Comparison of ENCODE assay signal across 10 cellular contexts in genomic region chr14:67727361-67727760, GRCh38. TPM values are rescaled to one million over a fixed set of nuclear protein-coding genes. Genes with fewer than 3 reads are reported as not detected.
"Had no signal": no experiment of that assay in that cellular context is flagged by ENCODE, and none has a peak within 500 bp of the region (broad histone marks: within the 10 kb centered on the region; RNA-seq: fewer than 3 reads in every experiment).

No MANE protein-coding gene starts in this region.

- H3K9me3 ChIP-seq: HAP-1 had no signal

- H3K4me1 ChIP-seq: HAP-1 had no signal

- DNase-seq: GM23248, GOT3, H7, H9, HCEC 1CT, HFFc6 had no signal

- FAIRE-seq: H1, H54 had no signal

- H3K27ac ChIP-seq: GM23248 had no signal

- H3K36me3 ChIP-seq: HAP-1 had no signal

- H3K4me3 ChIP-seq: GM23248, GM23338, HAP-1 had no signal

RNA-seq across cellular contexts. Expression of gene RDH12, which starts 25.7 kb away (rescaled TPM):
- total RNA-seq: GM23248, HFFc6 had no signal
